ENCODE assay signal across 16 cellular contexts in the genomic region with DNA sequence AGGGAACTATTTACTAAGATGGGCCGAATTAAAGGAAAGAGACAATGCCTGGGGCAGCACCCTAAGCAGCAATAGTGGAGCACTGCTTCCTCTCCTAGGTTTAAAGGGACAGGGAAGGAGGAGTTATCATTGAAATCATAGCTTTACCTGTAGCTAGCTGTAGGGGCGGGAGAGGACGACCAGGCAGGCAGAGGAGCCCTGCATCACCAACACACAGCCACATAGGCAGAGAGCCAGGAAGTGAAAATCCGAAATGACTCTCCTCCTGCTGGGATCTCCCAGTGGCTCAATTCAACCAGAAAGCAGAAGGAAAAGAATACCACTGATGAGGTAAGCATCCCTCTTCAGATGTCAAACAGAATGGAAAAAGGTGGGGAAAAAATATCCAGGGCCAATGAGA. TPM values are rescaled to one million over a fixed set of nuclear protein-coding genes. Genes with fewer than 3 reads are reported as not detected.
DNase-seq lines count a peak whose midpoint lies in the region; ATAC-seq, FAIRE-seq and TF ChIP-seq lines count a peak whose summit lies in the region.
"Had no signal": no experiment of that assay in that cellular context is flagged by ENCODE, and none has a peak within 500 bp of the region (broad histone marks: within the 10 kb centered on the region; RNA-seq: fewer than 3 reads in every experiment).

No MANE protein-coding gene starts in this region.

- H3K79me2 ChIP-seq in H1 (ENCODE audit: control insufficient read depth in 1 of 2, insufficient read depth in 2 of 2, low read length in 2 of 2), result no peaks in the 10 kb centered on the region

- H2BK20ac ChIP-seq in H1 (ENCODE audit: low read length), result no peak overlapping the region

- TF ChIP-seq CTCF in GM13976 (IDR thresholded peaks at IDR 0.05; ENCODE audit: borderline replicate concordance, control extremely low read depth, extremely low read depth, insufficient read depth, missing control alignments) (no peak), H1 (IDR thresholded peaks at IDR 0.05; ENCODE audit: control extremely low read depth in 1 of 3, insufficient read depth in 1 of 3, low read depth in 1 of 3, low read length in 3 of 3) (peak; percentile 12 to 46 (median 22); a peak in 2 of 4 replicates), ascending aorta (IDR thresholded peaks at IDR 0.05) (no peak)

- intact Hi-C loops in ascending aorta (cut with DNase I), result no loop called here

- no peak overlapping the region for H3K4me2 ChIP-seq in H1 (ENCODE audit: insufficient read depth in 1 of 2, low read depth in 2 of 2, low read length in 2 of 2)
- H3K4me2 ChIP-seq: BLaER1 had no signal

- no peak overlapping the region for H3K4ac ChIP-seq in H1 (replicated peaks; ENCODE audit: insufficient read length, low read depth, low read length)

- H3K56ac ChIP-seq in H1 (replicated peaks; ENCODE audit: insufficient read length, low read depth, low read length), result no peak overlapping the region

- H3K27ac ChIP-seq in H1 (ENCODE audit: low read depth, low read length), result no peak overlapping the region
- H3K27ac ChIP-seq in ascending aorta, result no peak overlapping the region
- H3K27ac ChIP-seq: BLaER1, left ventricle myocardium inferior, sigmoid colon had no signal

- no peak for TF ChIP-seq POLR2A in H1 (IDR thresholded peaks at IDR 0.05; ENCODE audit: control extremely low read depth in 1 of 2, low read depth in 2 of 2, low read length in 2 of 2)

- peak; percentile 77 for ATAC-seq in HG03342 (IDR thresholded peaks at IDR 0.05; ENCODE audit: unreplicated experiment)

- in situ Hi-C loops in GM13976 (cut with MboI; ENCODE audit: low sequenced_read_pairs, unreplicated experiment), result no loop called here

- 24% methylated on average over 4 of the region's 4 CpGs; no CpG with 5 or more reads in 1 of the 2 experiments for WGBS in H1 (ENCODE audit: extremely low coverage in 1 of 2, insufficient coverage in 1 of 2, insufficient read length in 1 of 2, insufficient replicate concordance in 2 of 2, low coverage in 1 of 2, low lambda C conversion rate in 2 of 2, missing lambda C conversion rate in 1 of 2), 2 experiments

- FAIRE-seq in H1 (lab: Jason Lieb, UNC), result peak; percentile 97

- no peaks in the 10 kb centered on the region for H3K23me2 ChIP-seq in H1 (ENCODE audit: low read depth, low read length)

- H2AK5ac ChIP-seq in H1 (ENCODE audit: low read depth, low read length), result no peak overlapping the region

- no peaks in the 10 kb centered on the region for H4K20me1 ChIP-seq in H1 (replicated peaks in 1 of 2; ENCODE audit: control insufficient read depth in 1 of 2, insufficient read depth in 2 of 2, low read length in 2 of 2)
- H4K20me1 ChIP-seq: BLaER1 had no signal

- DNase-seq in CD1c-positive myeloid dendritic cell (ENCODE audit: extremely low spot score), result peak; percentile 39
- peak; percentile 29 for DNase-seq in GM13976 (ENCODE audit: low spot score)
- DNase-seq in H1 (ENCODE audit: low read depth in 1 of 2, low spot score in 2 of 2), result no peak
- no peak for DNase-seq in hypothalamus (lab: John Stamatoyannopoulos, UW)
- no peak for DNase-seq in ascending aorta (ENCODE audit: low spot score in 2 of 2)
- no peak for DNase-seq in activated CD4-positive, alpha-beta T cell treated with anti-CD3 and anti-CD28 coated beads for 48 hours
- DNase-seq in SHP77 treated with DMSO at 0.1 percent for 48 hours (lab: John Stamatoyannopoulos, UW), result no peak
- DNase-seq: activated naive CD4-positive, alpha-beta T cell treated with anti-CD3 and anti-CD28 coated beads, Interleukin-2, amount 10 ng/mL, durations not matched to agents 7 days and 5 days; EL; left ventricle myocardium inferior; MG63; sigmoid colon; T1000 had no signal

- no peak overlapping the region for H2BK120ac ChIP-seq in H1 (replicated peaks; ENCODE audit: low read depth, low read length)

- peak in 1 of 2 experiments; percentile 20; a peak in 2 of 4 replicates for TF ChIP-seq RAD21 in H1 (IDR thresholded peaks at IDR 0.05 in 1 of 2, conservative IDR thresholded peaks at IDR 0.05 in 1 of 2; ENCODE audit: low read depth in 2 of 2, low read length in 2 of 2)

- no peak overlapping the region for H2BK15ac ChIP-seq in H1 (ENCODE audit: low read length)

- H4K91ac ChIP-seq in H1 (replicated peaks; ENCODE audit: insufficient read length, low read length), result no peak overlapping the region

- no peak overlapping the region for H4K5ac ChIP-seq in H1 (ENCODE audit: insufficient read length, low read depth, low read length)

- no peak overlapping the region for H3K23ac ChIP-seq in H1 (ENCODE audit: insufficient read length)

- no peak overlapping the region for H3K9ac ChIP-seq in H1 (replicated peaks in 1 of 4; ENCODE audit: extremely low read depth in 1 of 4, low read depth in 3 of 4, low read length in 3 of 4)
- H3K9ac ChIP-seq: BLaER1 had no signal

- no peaks in the 10 kb centered on the region for H3K4me1 ChIP-seq in H1 (replicated peaks in 1 of 4; ENCODE audit: control insufficient read depth in 3 of 4, insufficient read depth in 4 of 4, low read length in 3 of 4)
- H3K4me1 ChIP-seq in ascending aorta, result no peaks in the 10 kb centered on the region
- H3K4me1 ChIP-seq: BLaER1, left ventricle myocardium inferior, sigmoid colon had no signal

- no peaks in the 10 kb centered on the region for H3K79me1 ChIP-seq in H1 (ENCODE audit: low read depth, low read length)

- H3K18ac ChIP-seq in H1 (ENCODE audit: extremely low read depth, low read length), result no peak overlapping the region

- CTCF ChIA-PET in H1 (lab: Charles Lee; ENCODE audit: partially characterized antibody), result interaction anchor here (0.6 to 2.9 kb wide), 5 partner anchors 11 to 87 kb away, joined by 3 to 14 read pairs (median 4); a partner anchor contains a TSS

- no peak overlapping the region for H2BK5ac ChIP-seq in H1 (ENCODE audit: low read depth, low read length)

- POLR2A ChIA-PET in H1 (lab: Charles Lee; ENCODE audit: partially characterized antibody), result no interaction called here

- H4K8ac ChIP-seq in H1 (ENCODE audit: extremely low read depth, insufficient read depth, low read length), result no peak overlapping the region

- no peak for TF ChIP-seq EP300 in H1 (IDR thresholded peaks at IDR 0.05; ENCODE audit: borderline replicate concordance in 1 of 2, low read depth in 2 of 2, low read length in 2 of 2)

- no peak overlapping the region for H3K4me3 ChIP-seq in H1 (ENCODE audit: extremely low read depth in 1 of 4, insufficient read depth in 2 of 4, low read depth in 3 of 4, low read length in 4 of 4)
- no peak overlapping the region for H3K4me3 ChIP-seq in ascending aorta
- H3K4me3 ChIP-seq: BLaER1, left ventricle myocardium inferior, MG63, sigmoid colon had no signal

- H2BK12ac ChIP-seq in H1 (ENCODE audit: low read depth, low read length), result no peak overlapping the region

- H3K9me3 ChIP-seq in H1 (ENCODE audit: insufficient read depth in 2 of 2, low read depth in 1 of 2, low read length in 1 of 2) (no peaks in the 10 kb centered on the region), ascending aorta (no peaks in the 10 kb centered on the region)
- H3K9me3 ChIP-seq: left ventricle myocardium inferior, MG63, sigmoid colon had no signal

- H3K27me3 ChIP-seq in H1 (replicated peaks in 1 of 4; ENCODE audit: control insufficient read depth in 3 of 4, extremely low read depth in 1 of 4, insufficient read depth in 3 of 4, low read length in 3 of 4), result no peaks in the 10 kb centered on the region
- H3K27me3 ChIP-seq in ascending aorta, result no peaks in the 10 kb centered on the region
- H3K27me3 ChIP-seq: BLaER1, sigmoid colon had no signal

- H3K14ac ChIP-seq in H1 (ENCODE audit: insufficient read length), result no peak overlapping the region

- H3K36me3 ChIP-seq in H1 (ENCODE audit: control insufficient read depth in 2 of 4, insufficient read depth in 4 of 4, low read length in 3 of 4), result no peaks in the 10 kb centered on the region
- no peaks in the 10 kb centered on the region for H3K36me3 ChIP-seq in ascending aorta
- H3K36me3 ChIP-seq: BLaER1, left ventricle myocardium inferior, MG63, sigmoid colon had no signal

- H2AFZ ChIP-seq in H1 (ENCODE audit: low read length), result peak overlapping the region; percentile 49; the same call in 1 of the 2 replicates

RNA-seq across cellular contexts. Expression of a gene that starts 20.4 kb away (rescaled TPM):
- not detected in 2 replicates for total RNA-seq in H1 (2021; fragmentation: NEBNext Ultra II Directional; extraction: Animal tissue kit (Norgen Biotek cat#: 25700))
- polyA plus RNA-seq in H1 (2011; rRNA removed), result not detected in 2 replicates
- not detected for polyA plus RNA-seq in H1 (2011; cell fraction: cytosol; rRNA removed)
- polyA plus RNA-seq in H1 (2011; cell fraction: nucleus; rRNA removed), result not detected
- polyA plus RNA-seq in H1 (2012, experiment 1 of 2), result not detected in 4 replicates
- polyA plus RNA-seq in H1 (2012, experiment 2 of 2), result not detected
- not detected for polyA plus RNA-seq in H1 (2013, experiment 1 of 2)
- not detected for polyA plus RNA-seq in H1 (2013, experiment 2 of 2)
- not detected in 2 replicates for polyA minus RNA-seq in H1 (2011; rRNA and poly(A)+ RNA removed)
- polyA minus RNA-seq in H1 (2011; cell fraction: cytosol; rRNA and poly(A)+ RNA removed), result not detected
- polyA minus RNA-seq in H1 (2011; cell fraction: nucleus; rRNA and poly(A)+ RNA removed), result not detected
- total RNA-seq in ascending aorta, result not detected
- total RNA-seq: left ventricle myocardium inferior, neural crest cell, sigmoid colon had no signal
- polyA plus RNA-seq: sigmoid colon had no signal

RNA-seq across cellular contexts. Expression of a gene that starts 43.6 kb away (rescaled TPM):
- total RNA-seq in H1 (2021; fragmentation: NEBNext Ultra II Directional; extraction: Animal tissue kit (Norgen Biotek cat#: 25700)), result not detected in 2 replicates
- not detected in 2 replicates for polyA plus RNA-seq in H1 (2011; rRNA removed)
- polyA plus RNA-seq in H1 (2011; cell fraction: cytosol; rRNA removed), result not detected
- polyA plus RNA-seq in H1 (2011; cell fraction: nucleus; rRNA removed), result not detected
- polyA plus RNA-seq in H1 (2012, experiment 1 of 2), result not detected in 4 replicates
- not detected for polyA plus RNA-seq in H1 (2012, experiment 2 of 2)
- polyA plus RNA-seq in H1 (2013, experiment 1 of 2), result not detected
- not detected for polyA plus RNA-seq in H1 (2013, experiment 2 of 2)
- polyA minus RNA-seq in H1 (2011; rRNA and poly(A)+ RNA removed), result not detected in 2 replicates
- not detected for polyA minus RNA-seq in H1 (2011; cell fraction: cytosol; rRNA and poly(A)+ RNA removed)
- polyA minus RNA-seq in H1 (2011; cell fraction: nucleus; rRNA and poly(A)+ RNA removed), result not detected
- not detected for total RNA-seq in ascending aorta
- total RNA-seq: left ventricle myocardium inferior, neural crest cell, sigmoid colon had no signal

RNA-seq across cellular contexts. Expression of a gene that starts 55.5 kb away (rescaled TPM):
- not detected in 2 replicates for total RNA-seq in H1 (2021; fragmentation: NEBNext Ultra II Directional; extraction: Animal tissue kit (Norgen Biotek cat#: 25700))
- not detected in 2 replicates for polyA plus RNA-seq in H1 (2011; rRNA removed)
- polyA plus RNA-seq in H1 (2011; cell fraction: cytosol; rRNA removed), result not detected
- polyA plus RNA-seq in H1 (2011; cell fraction: nucleus; rRNA removed), result 0.27 TPM
- polyA plus RNA-seq in H1 (2012, experiment 1 of 2), result not detected in 4 replicates
- not detected for polyA plus RNA-seq in H1 (2012, experiment 2 of 2)
- polyA plus RNA-seq in H1 (2013, experiment 1 of 2), result not detected
- not detected for polyA plus RNA-seq in H1 (2013, experiment 2 of 2)
- not detected in 2 replicates for polyA minus RNA-seq in H1 (2011; rRNA and poly(A)+ RNA removed)
- polyA minus RNA-seq in H1 (2011; cell fraction: cytosol; rRNA and poly(A)+ RNA removed), result not detected
- not detected for polyA minus RNA-seq in H1 (2011; cell fraction: nucleus; rRNA and poly(A)+ RNA removed)
- 77.4 TPM for total RNA-seq in ascending aorta
- total RNA-seq: neural crest cell had no signal

Comparison
In these comparisons a context has a peak if more than half of its experiments do, and no peak if none do; other contexts are left out.
1. DNase-seq: peak in CD1c-positive myeloid dendritic cell (single experiment) and GM13976 (single experiment); none in H1 (0 of 2), hypothalamus (0 of 51), ascending aorta (0 of 2), activated CD4-positive, alpha-beta T cell treated with anti-CD3 and anti-CD28 coated beads for 48 hours (single experiment) and SHP77 treated with DMSO at 0.1 percent for 48 hours (single experiment).
2. CTCF ChIP-seq: peak in H1 (3 of 3); none in GM13976 (single experiment) and ascending aorta (0 of 3).
3. RNA of a gene that starts 55.5 kb away (total RNA-seq): 77.4 TPM in ascending aorta (single experiment); not detected in H1; every median in the first group is over 10 times any median in the second.